In the genomic region with DNA sequence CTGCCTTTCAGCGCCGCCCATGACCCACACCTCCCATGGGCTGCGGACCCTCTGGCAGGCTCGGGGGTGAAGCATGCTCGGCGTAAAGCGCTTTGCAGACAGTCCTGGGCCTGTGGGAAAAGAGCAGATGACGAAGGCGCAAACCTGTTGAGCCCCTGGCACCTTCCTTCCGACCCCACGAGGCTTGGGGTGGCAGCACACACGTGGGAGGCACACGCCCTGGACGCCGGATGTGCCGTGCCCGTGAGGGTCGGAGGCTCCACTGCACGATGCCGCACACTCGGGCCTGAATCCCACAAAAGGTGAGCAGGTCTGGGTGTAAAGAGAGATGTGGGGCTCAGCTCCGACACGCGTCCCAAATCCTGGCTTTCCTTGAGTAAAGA, we compare ENCODE assay signal across 1 cellular context.
TF ChIP-seq lines count a peak whose summit lies in the region.

No MANE protein-coding gene starts in this region.

TF ChIP-seq in H1, 55 proteins besides CTCF, POLR2A, EP300 and RAD21:
- TF ChIP-seq RXRA (IDR thresholded peaks at IDR 0.05; ENCODE audit: insufficient read depth, low read depth, low read length) = no peak
- no peak for TF ChIP-seq CBX8 (IDR thresholded peaks at IDR 0.05; ENCODE audit: borderline replicate concordance, low read depth, low read length)
- TF ChIP-seq SP2 (IDR thresholded peaks at IDR 0.05; ENCODE audit: low read length) = no peak
- TF ChIP-seq GTF2F1 (IDR thresholded peaks at IDR 0.05; ENCODE audit: borderline replicate concordance, low read depth, low read length) = no peak
- no peak for TF ChIP-seq CEBPB (IDR thresholded peaks at IDR 0.05; ENCODE audit: low read depth, low read length)
- no peak for TF ChIP-seq NRF1 (IDR thresholded peaks at IDR 0.05; ENCODE audit: low read depth, low read length)
- no peak for TF ChIP-seq BACH1 (IDR thresholded peaks at IDR 0.05; ENCODE audit: low read length)
- no peak for TF ChIP-seq YY1 (IDR thresholded peaks at IDR 0.05; ENCODE audit: low read depth, low read length)
- no peak for TF ChIP-seq RBBP5 (IDR thresholded peaks at IDR 0.05; ENCODE audit: borderline replicate concordance, low read depth, low read length)
- no peak for TF ChIP-seq RNF2 (IDR thresholded peaks at IDR 0.05; ENCODE audit: borderline replicate concordance, low read depth, low read length, missing control alignments, poor library complexity, severe bottlenecking)
- TF ChIP-seq, protein P1, sequence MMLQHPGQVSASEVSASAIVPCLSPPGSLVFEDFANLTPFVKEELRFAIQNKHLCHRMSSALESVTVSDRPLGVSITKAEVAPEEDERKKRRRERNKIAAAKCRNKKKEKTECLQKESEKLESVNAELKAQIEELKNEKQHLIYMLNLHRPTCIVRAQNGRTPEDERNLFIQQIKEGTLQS (IDR thresholded peaks at IDR 0.05; ENCODE audit: insufficient read depth, low read depth, low read length) = no peak
- no peak for TF ChIP-seq HDAC2 (IDR thresholded peaks at IDR 0.05; ENCODE audit: borderline replicate concordance in 1 of 2, low read depth in 2 of 2, low read length in 2 of 2)
- TF ChIP-seq, protein P2, sequence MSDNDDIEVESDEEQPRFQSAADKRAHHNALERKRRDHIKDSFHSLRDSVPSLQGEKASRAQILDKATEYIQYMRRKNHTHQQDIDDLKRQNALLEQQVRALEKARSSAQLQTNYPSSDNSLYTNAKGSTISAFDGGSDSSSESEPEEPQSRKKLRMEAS (IDR thresholded peaks at IDR 0.05) = no peak
TF ChIP-seq in H1: peak in this region for 0.
